15 cellular contexts compared by ENCODE assay signal in the genomic region with DNA sequence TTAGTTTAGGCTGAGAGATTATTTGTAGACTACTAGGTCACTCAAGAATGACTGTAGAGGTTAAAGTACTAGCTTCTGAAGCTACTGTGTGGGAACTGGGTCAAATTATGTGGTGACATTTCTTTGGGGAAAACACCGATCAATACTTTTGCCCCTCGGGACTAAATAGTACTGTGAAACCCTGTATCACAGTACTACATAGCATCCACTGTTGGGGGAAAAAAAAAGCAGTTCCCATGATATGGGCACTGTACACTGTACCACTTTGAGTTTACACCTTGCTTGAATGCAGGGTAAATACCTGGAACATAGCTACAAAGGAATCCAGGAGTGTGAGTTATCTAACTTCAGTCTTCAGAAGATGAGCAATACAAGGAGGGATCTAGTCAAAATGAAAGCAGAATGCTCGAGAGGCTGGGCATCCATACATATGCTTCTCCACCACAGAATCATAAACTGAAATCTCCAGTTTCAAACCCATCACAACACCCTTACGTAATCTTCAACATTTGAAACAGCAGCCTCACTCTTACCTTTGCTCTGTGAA.
DNase-seq lines count a peak whose midpoint lies in the region; ATAC-seq, FAIRE-seq and TF ChIP-seq lines count a peak whose summit lies in the region.
"Had no signal": no experiment of that assay in that cellular context is flagged by ENCODE, and none has a peak within 500 bp of the region (broad histone marks: within the 10 kb centered on the region; RNA-seq: fewer than 3 reads in every experiment).

No MANE protein-coding gene starts in this region.

- peaks cover 0 to 2% of the 10 kb centered on the region in 2 donors for H3K27me3 ChIP-seq in naive thymus-derived CD4-positive, alpha-beta T cell (ENCODE audit: control insufficient read depth in 2 of 2, insufficient read depth in 2 of 2, low read length in 2 of 2)
- H3K27me3 ChIP-seq in tibial nerve: no peaks in the 10 kb centered on the region
- H3K27me3 ChIP-seq: stomach had no signal

- CTCF ChIA-PET in naive thymus-derived CD4-positive, alpha-beta T cell (lab: Charles Lee): no interaction called here

- H3K4me1 Mint-ChIP-seq in naive thymus-derived CD4-positive, alpha-beta T cell: no peaks in the 10 kb centered on the region
- H3K4me1 Mint-ChIP-seq: neural crest cell had no signal

- H3K27ac ChIP-seq in naive thymus-derived CD4-positive, alpha-beta T cell (ENCODE audit: low read depth, low read length): no peak overlapping the region
- no peak overlapping the region for H3K27ac ChIP-seq in tibial nerve
- H3K27ac ChIP-seq: epithelial cell of prostate, stomach had no signal

- H3K9me3 Mint-ChIP-seq in naive thymus-derived CD4-positive, alpha-beta T cell: no peaks in the 10 kb centered on the region
- H3K9me3 Mint-ChIP-seq: neural crest cell had no signal

- no peaks in the 10 kb centered on the region for H3K27me3 Mint-ChIP-seq in naive thymus-derived CD4-positive, alpha-beta T cell

- peak; percentile 71 for ATAC-seq in GM18909 (IDR thresholded peaks at IDR 0.05; ENCODE audit: poor library complexity, unreplicated experiment)
- ATAC-seq in HG02759 (IDR thresholded peaks at IDR 0.05; ENCODE audit: unreplicated experiment): peak; percentile 77
- peak; percentile 53 for ATAC-seq in HG03460 (IDR thresholded peaks at IDR 0.05; ENCODE audit: unreplicated experiment)
- no peak for ATAC-seq in naive thymus-derived CD4-positive, alpha-beta T cell
- no peak for ATAC-seq in GM21786 (IDR thresholded peaks at IDR 0.05; ENCODE audit: unreplicated experiment)

- WGBS in tibial nerve, 2 donors: 82 to 93% methylated on average over 4 of the region's 4 CpGs

- no peak for FAIRE-seq in GM12891 (lab: Jason Lieb, UNC)
- FAIRE-seq: D721Med had no signal

- intact Hi-C loops in naive thymus-derived CD4-positive, alpha-beta T cell (cut with micrococcal nuclease): no loop called here

- TF ChIP-seq CTCF in tibial nerve (IDR thresholded peaks at IDR 0.05): no peak

- H3K36me3 Mint-ChIP-seq in naive thymus-derived CD4-positive, alpha-beta T cell: no peaks in the 10 kb centered on the region

- H3K4me1 ChIP-seq in naive thymus-derived CD4-positive, alpha-beta T cell (ENCODE audit: control insufficient read depth in 2 of 2, insufficient read depth in 2 of 2, low read length in 2 of 2): no peaks in the 10 kb centered on the region
- H3K4me1 ChIP-seq in tibial nerve: no peaks in the 10 kb centered on the region
- H3K4me1 ChIP-seq: stomach had no signal

- no peak overlapping the region for H3K27ac Mint-ChIP-seq in naive thymus-derived CD4-positive, alpha-beta T cell

- H3K4me3 Mint-ChIP-seq in naive thymus-derived CD4-positive, alpha-beta T cell: no peak overlapping the region
- H3K4me3 Mint-ChIP-seq: neural crest cell had no signal

- no peak for DNase-seq in GM12891 (ENCODE audit: insufficient read length, low spot score)
- DNase-seq in naive thymus-derived CD4-positive, alpha-beta T cell: no peak
- no peak for DNase-seq in tibial nerve (ENCODE audit: low spot score in 2 of 2)
- DNase-seq in cortex of kidney (lab: John Stamatoyannopoulos, UW): no peak
- DNase-seq: activated CD4-positive, CD25-positive, alpha-beta regulatory T cell; activated T-cell treated with anti-CD3 and anti-CD28 coated beads for 4 hours; hypothalamus; stomach had no signal

- H3K9me3 ChIP-seq in naive thymus-derived CD4-positive, alpha-beta T cell (ENCODE audit: control insufficient read depth in 2 of 3, low read length in 3 of 3): no peaks in the 10 kb centered on the region
- no peaks in the 10 kb centered on the region for H3K9me3 ChIP-seq in tibial nerve
- H3K9me3 ChIP-seq: stomach had no signal

- TF ChIP-seq POLR2A in GM12891 (IDR thresholded peaks at IDR 0.05; ENCODE audit: low read depth, low read length): no peak
- TF ChIP-seq POLR2A in tibial nerve (IDR thresholded peaks at IDR 0.05): no peak

- no peaks in the 10 kb centered on the region for H3K36me3 ChIP-seq in naive thymus-derived CD4-positive, alpha-beta T cell (ENCODE audit: control insufficient read depth in 2 of 3, insufficient read depth in 3 of 3, low read length in 3 of 3)
- H3K36me3 ChIP-seq in tibial nerve: no peaks in the 10 kb centered on the region
- H3K36me3 ChIP-seq: stomach had no signal

- TF ChIP-seq EP300 in tibial nerve (IDR thresholded peaks at IDR 0.05): no peak

- H3K4me3 ChIP-seq in naive thymus-derived CD4-positive, alpha-beta T cell (ENCODE audit: low read length): no peak overlapping the region
- no peak overlapping the region for H3K4me3 ChIP-seq in tibial nerve
- H3K4me3 ChIP-seq: stomach had no signal

- POLR2A ChIA-PET in naive thymus-derived CD4-positive, alpha-beta T cell (lab: Charles Lee): no interaction called here

TF ChIP-seq in GM12891, 5 proteins besides CTCF, POLR2A, EP300 and RAD21:
- TF ChIP-seq POLR2AphosphoS5 (IDR thresholded peaks at IDR 0.05; ENCODE audit: low read depth, low read length) (no peak), TAF1 (IDR thresholded peaks at IDR 0.05; ENCODE audit: low read depth, low read length) (no peak), POU2F2 (IDR thresholded peaks at IDR 0.05; ENCODE audit: low read depth, low read length) (peak; percentile 24; the same call in 1 of the 2 replicates), PAX5 (IDR thresholded peaks at IDR 0.05; ENCODE audit: insufficient read depth, low read length, severe bottlenecking) (no peak), SPI1 (IDR thresholded peaks at IDR 0.05; ENCODE audit: low read depth, low read length) (no peak)

Comparison
In these comparisons a context has a peak if more than half of its experiments do, and no peak if none do; other contexts are left out.
1. ATAC-seq: peak in GM18909 (single experiment), HG02759 (single experiment) and HG03460 (single experiment); none in naive thymus-derived CD4-positive, alpha-beta T cell (single experiment) and GM21786 (single experiment).